In genomic region chr11:123653405-123653996, GRCh38 we compare ENCODE assay signal across 8 cellular contexts. TPM values are rescaled to one million over a fixed set of nuclear protein-coding genes. Genes with fewer than 3 reads are reported as not detected.
DNase-seq lines count a peak whose midpoint lies in the region; ATAC-seq and TF ChIP-seq lines count a peak whose summit lies in the region.

No MANE protein-coding gene starts in this region.

- H3K4me3 ChIP-seq in Panc1 (ENCODE audit: low read depth in 2 of 2, low read length in 2 of 2) (peak overlapping the region; percentile 55 to 69), fibroblast of villous mesenchyme (ENCODE audit: low read depth, low read length) (peak overlapping the region; percentile 67), gastrocnemius medialis (peak overlapping the region; percentile 68 to 94 (median 72))

- POLR2A ChIA-PET in Panc1 (lab: Charles Lee), result no interaction called here

- ATAC-seq in Panc1 (peak; percentile 5; the same call in 1 of the 2 replicates), gastrocnemius medialis (peak in 1 of 2 donors; percentile 10), GM21526 (IDR thresholded peaks at IDR 0.05; ENCODE audit: low FRiP score, unreplicated experiment) (no peak), GM18868 (IDR thresholded peaks at IDR 0.05; ENCODE audit: unreplicated experiment) (no peak), GM19452 (IDR thresholded peaks at IDR 0.05; ENCODE audit: unreplicated experiment) (no peak)

- H3K27ac ChIP-seq in Panc1 (ENCODE audit: low read length) (no peak overlapping the region), gastrocnemius medialis (peak overlapping the region; percentile 85 to 95 (median 90))

- H3K4me1 ChIP-seq in Panc1 (ENCODE audit: control insufficient read depth, insufficient read depth, low read length), result no peaks in the 10 kb centered on the region; the same call in 1 of the 2 replicates
- peaks cover 26 to 36% of the 10 kb centered on the region in 2 donors for H3K4me1 ChIP-seq in gastrocnemius medialis

- in situ Hi-C loops in Panc1 (cut with HindIII; ENCODE audit: low pct_unique_long_range_greater_than_20kb, low sequenced_read_pairs), result no loop called here
- in situ Hi-C loops in gastrocnemius medialis (cut with MboI; ENCODE audit: low sequenced_read_pairs in 4 of 4), result no loop called here

- intact Hi-C loops in Panc1 (cut with micrococcal nuclease; ENCODE audit: unreplicated experiment) (no loop called here), gastrocnemius medialis (cut with DNase I; ENCODE audit: low total_unique reads) (no loop called here)

- TF ChIP-seq CTCF in Panc1 (IDR thresholded peaks at IDR 0.05), result peak; percentile 39
- TF ChIP-seq CTCF in fibroblast of villous mesenchyme (IDR thresholded peaks at IDR 0.05; ENCODE audit: insufficient read depth, low read depth, low read length), result no peak
- peak in 2 of 5 experiments; percentile 23 to 26 for TF ChIP-seq CTCF in gastrocnemius medialis (IDR thresholded peaks at IDR 0.05 in 4 of 5, conservative IDR thresholded peaks at IDR 0.05 in 1 of 5)

- H3K27me3 ChIP-seq in Panc1 (ENCODE audit: control insufficient read depth, insufficient read depth, low read length) (peaks cover 35% of the 10 kb centered on the region), gastrocnemius medialis (no peaks in the 10 kb centered on the region)

- H3K36me3 ChIP-seq in Panc1 (ENCODE audit: control insufficient read depth, insufficient read depth, low read length), result no peaks in the 10 kb centered on the region
- H3K36me3 ChIP-seq in gastrocnemius medialis, result no peaks in the 10 kb centered on the region

- DNase-seq in NCI-H345 (lab: John Stamatoyannopoulos, UW) (peak; percentile 63), NCI-H345 treated with DMSO at 0.1 percent for 48 hours (lab: John Stamatoyannopoulos, UW; ENCODE audit: unreplicated experiment) (no peak), Panc1 (ENCODE audit: low read depth, low spot score) (no peak), fibroblast of villous mesenchyme (ENCODE audit: low read depth) (no peak), gastrocnemius medialis (peak in 1 of 2 donors; percentile 22)

- TF ChIP-seq POLR2A in gastrocnemius medialis (IDR thresholded peaks at IDR 0.05), result no peak

- CTCF ChIA-PET in Panc1 (lab: Charles Lee), result no interaction called here

- H3K9me3 ChIP-seq in Panc1 (ENCODE audit: control insufficient read depth, insufficient read depth, low read depth, low read length) (no peaks in the 10 kb centered on the region), gastrocnemius medialis (no peaks in the 10 kb centered on the region)

- no TSS peak for BruUV-seq in Panc1 (replicated peaks; lab: Mats Ljungman, UMichigan)

RNA-seq across cellular contexts. Expression of gene SCN3B, which starts 0.9 kb away (rescaled TPM):
- total RNA-seq in Panc1 (2021; ENCODE audit: unreplicated experiment) (0.10 TPM), fibroblast of villous mesenchyme (under 0.01 and 0.43 TPM in 2 replicates), gastrocnemius medialis (10 to 100 TPM in 1 of 4 donors, 1 to 10 TPM in 3; 3.0 to 10.5 (median 4.9) TPM)
- not detected for polyA plus RNA-seq in Panc1 (2012; ENCODE audit: insufficient read length)
